Comparison of ENCODE assay signal across 8 cellular contexts in the genomic region with DNA sequence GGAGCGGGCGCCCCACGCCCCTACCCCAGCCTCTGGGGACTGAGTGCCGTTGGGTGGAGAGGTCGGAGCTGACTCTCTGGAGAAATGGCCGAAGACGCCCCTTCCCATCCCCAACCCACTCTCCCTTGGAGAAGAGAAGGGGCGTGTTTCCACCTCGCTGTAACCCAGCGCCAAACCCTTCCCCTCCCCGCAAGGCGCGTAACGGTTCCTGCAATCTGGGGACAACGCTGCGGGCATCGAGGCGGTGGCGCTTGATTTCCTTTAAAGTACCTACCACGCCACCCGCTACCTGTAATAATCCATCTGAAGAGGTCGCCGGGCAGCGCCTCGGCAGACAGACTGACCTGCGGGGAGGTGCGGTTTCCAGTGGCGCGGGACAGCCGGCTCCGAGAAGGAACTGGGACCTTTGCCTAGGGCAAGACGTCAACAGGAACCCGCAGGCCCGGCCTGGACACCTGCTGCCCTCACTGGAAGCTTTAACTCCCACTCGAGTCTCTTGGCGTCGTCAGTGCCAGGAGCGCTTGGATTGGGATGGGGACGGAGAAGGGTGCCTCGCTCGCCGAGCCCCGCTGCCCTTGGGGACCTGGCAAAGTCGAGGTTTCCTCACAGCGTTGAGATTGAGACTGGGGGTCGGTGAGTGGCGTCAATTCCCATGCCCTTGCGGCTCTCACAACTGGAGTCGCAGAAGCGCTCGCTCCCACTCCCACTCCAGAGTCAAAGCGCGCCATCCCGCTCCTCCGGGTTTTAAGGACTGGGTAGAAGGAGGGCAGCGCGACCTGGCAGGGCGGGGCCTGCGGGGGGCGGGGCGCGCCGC. TPM values are rescaled to one million over a fixed set of nuclear protein-coding genes. Genes with fewer than 3 reads are reported as not detected.
DNase-seq lines count a peak whose midpoint lies in the region; ATAC-seq and TF ChIP-seq lines count a peak whose summit lies in the region.

A gene (minus strand): TSS at position 716 of the 814 bp plus-strand sequence. CDS start 763 bp downstream, outside the sequence.

- H3K23ac ChIP-seq in mesenchymal stem cell (ENCODE audit: low read length in 2 of 2) = peak within 1 kb of the TSS; percentile 57 to 94

- H3K14ac ChIP-seq in mesenchymal stem cell (ENCODE audit: low read length in 2 of 2) = peak within 1 kb of the TSS in 1 of 2 experiments; percentile 93

- H3K27me3 ChIP-seq in MG63 = no peaks in the 10 kb centered on the region
- no peaks in the 10 kb centered on the region for H3K27me3 ChIP-seq in mesenchymal stem cell (ENCODE audit: control insufficient read depth in 1 of 2, insufficient read depth in 1 of 2, low read length in 2 of 2)

- H3K18ac ChIP-seq in mesenchymal stem cell (ENCODE audit: low read depth in 1 of 2, low read length in 2 of 2) = peak within 1 kb of the TSS; percentile 93 to 94

- 2% methylated on average over 63 of the region's 63 CpGs for WGBS in mesenchymal stem cell

- no peaks in the 10 kb centered on the region for H3K36me3 Mint-ChIP-seq in activated T-cell treated with anti-CD3 and anti-CD28 coated beads, Interleukin-2, amount 50 U/mL, for 4 hours (ENCODE audit: insufficient read depth)
- H3K36me3 Mint-ChIP-seq in chondrocyte (ENCODE audit: low read depth) = peaks cover 18% of the 10 kb centered on the region

- H3K4me3 ChIP-seq in MG63 = peak within 1 kb of the TSS; percentile 60
- peak within 1 kb of the TSS; percentile 82 for H3K4me3 ChIP-seq in mesenchymal stem cell (ENCODE audit: insufficient read depth in 1 of 2, low read depth in 1 of 2, low read length in 2 of 2)

- peaks cover 33% of the 10 kb centered on the region for H3K36me3 ChIP-seq in MG63
- peaks cover 23 to 41% of the 10 kb centered on the region in 2 experiments for H3K36me3 ChIP-seq in mesenchymal stem cell (ENCODE audit: control insufficient read depth in 1 of 2, insufficient read depth in 2 of 2, low read depth in 1 of 2, low read length in 2 of 2)

- peak within 1 kb of the TSS; percentile 70 for H3K4me3 Mint-ChIP-seq in activated T-cell treated with anti-CD3 and anti-CD28 coated beads, Interleukin-2, amount 50 U/mL, for 4 hours
- H3K4me3 Mint-ChIP-seq in chondrocyte (ENCODE audit: unreplicated experiment) = peak within 1 kb of the TSS; percentile 82

- H3K4me2 ChIP-seq in mesenchymal stem cell (ENCODE audit: low read length, poor library complexity, severe bottlenecking) = peak within 1 kb of the TSS; percentile 80

- peak within 1 kb of the TSS; percentile 65 for H2AFZ ChIP-seq in mesenchymal stem cell (ENCODE audit: low read depth, low read length)

- peaks cover 23% of the 10 kb centered on the region for H3K4me1 Mint-ChIP-seq in activated T-cell treated with anti-CD3 and anti-CD28 coated beads, Interleukin-2, amount 50 U/mL, for 4 hours (ENCODE audit: low read depth)
- H3K4me1 Mint-ChIP-seq in chondrocyte (ENCODE audit: low read depth) = peaks cover 43% of the 10 kb centered on the region

- H3K4ac ChIP-seq in mesenchymal stem cell (ENCODE audit: low read depth in 1 of 2, low read length in 2 of 2) = peak within 1 kb of the TSS; percentile 51 to 89

- H3K79me1 ChIP-seq in mesenchymal stem cell (replicated peaks; ENCODE audit: low read length, poor library complexity, severe bottlenecking) = peaks cover 7% of the 10 kb centered on the region

- H3K27ac Mint-ChIP-seq in chondrocyte (ENCODE audit: unreplicated experiment) = peak within 1 kb of the TSS; percentile 97

- DNase-seq in activated T-cell treated with anti-CD3 and anti-CD28 coated beads, Interleukin-2, amount 50 U/mL, for 4 hours = no peak
- DNase-seq in activated T-cell treated with anti-CD3 and anti-CD28 coated beads for 4 hours = no peak
- DNase-seq in MG63 = no peak
- DNase-seq in chondrocyte (ENCODE audit: low spot score) = no peak
- DNase-seq in mesenchymal stem cell = peak; percentile 65
- no peak for DNase-seq in ureter (ENCODE audit: low spot score)
- DNase-seq in AML-193 (lab: John Stamatoyannopoulos, UW) = no peak

- peak within 1 kb of the TSS; percentile 93 for H4K8ac ChIP-seq in mesenchymal stem cell (ENCODE audit: low read length)

- peak within 1 kb of the TSS; percentile 98 for H4K91ac ChIP-seq in mesenchymal stem cell (ENCODE audit: low read length)

- H2BK120ac ChIP-seq in mesenchymal stem cell (ENCODE audit: low read depth, low read length) = peak within 1 kb of the TSS; percentile 73

- H2BK5ac ChIP-seq in mesenchymal stem cell (ENCODE audit: low read depth, low read length, poor library complexity, severe bottlenecking) = peak within 1 kb of the TSS; percentile 76

- H3K9me3 ChIP-seq in MG63 (no peaks in the 10 kb centered on the region), mesenchymal stem cell (ENCODE audit: control insufficient read depth, low read length) (no peaks in the 10 kb centered on the region)

- H3K27me3 Mint-ChIP-seq in activated T-cell treated with anti-CD3 and anti-CD28 coated beads, Interleukin-2, amount 50 U/mL, for 4 hours (ENCODE audit: low read depth) = peaks cover 61% of the 10 kb centered on the region
- H3K27me3 Mint-ChIP-seq in chondrocyte (ENCODE audit: low read depth) = no peaks in the 10 kb centered on the region

- peak within 1 kb of the TSS; percentile 92 for H3K27ac ChIP-seq in mesenchymal stem cell (ENCODE audit: low read length, poor library complexity, severe bottlenecking)

- H3K9ac ChIP-seq in mesenchymal stem cell (ENCODE audit: low read length) = peak within 1 kb of the TSS; percentile 88

- ATAC-seq in activated T-cell treated with anti-CD3 and anti-CD28 coated beads, Interleukin-2, amount 50 U/mL, for 4 hours = peak in 1 of 2 donors; percentile 20
- no peak for ATAC-seq in HG03442 (IDR thresholded peaks at IDR 0.05; ENCODE audit: unreplicated experiment)

- no peaks in the 10 kb centered on the region for H3K9me3 Mint-ChIP-seq in activated T-cell treated with anti-CD3 and anti-CD28 coated beads, Interleukin-2, amount 50 U/mL, for 4 hours
- no peaks in the 10 kb centered on the region for H3K9me3 Mint-ChIP-seq in chondrocyte (ENCODE audit: low read depth)

- no peak for TF ChIP-seq CTCF in chondrocyte (IDR thresholded peaks at IDR 0.05)

- H2BK12ac ChIP-seq in mesenchymal stem cell (ENCODE audit: low read length in 2 of 2) = peak within 1 kb of the TSS; percentile 54 to 94

- peaks cover 15% of the 10 kb centered on the region for H3K4me1 ChIP-seq in mesenchymal stem cell (ENCODE audit: control insufficient read depth, insufficient read depth, low read depth, low read length)

- peak within 1 kb of the TSS; percentile 82 for H2BK15ac ChIP-seq in mesenchymal stem cell (ENCODE audit: low read depth, poor library complexity, severe bottlenecking)

- peak within 1 kb of the TSS; percentile 13 for H2AK5ac ChIP-seq in mesenchymal stem cell (ENCODE audit: low read length, severe bottlenecking)

RNA-seq across cellular contexts. Expression of the gene that starts here (rescaled TPM):
- total RNA-seq in activated T-cell treated with anti-CD3 and anti-CD28 coated beads, Interleukin-2, amount 50 U/mL, for 4 hours = 10 to 100 TPM in 2 of 3 donors, 1 to 10 TPM in 1; 6.3 to 13.9 (median 11.4) TPM
- 21.1 and 27.7 TPM in 2 replicates for total RNA-seq in MG63 (2014; rRNA removed; shearing (Covaris generic); ENCODE audit: low replicate concordance)
- total RNA-seq in chondrocyte (60.6 to 135 TPM (median 133 TPM) in 3 replicates), ureter (12.3 TPM)
- 32.4 TPM for polyA plus RNA-seq in mesenchymal stem cell (2013, experiment 1 of 2)
- polyA plus RNA-seq in mesenchymal stem cell (2013, experiment 2 of 2) = 33.1 TPM
